In the genomic region with DNA sequence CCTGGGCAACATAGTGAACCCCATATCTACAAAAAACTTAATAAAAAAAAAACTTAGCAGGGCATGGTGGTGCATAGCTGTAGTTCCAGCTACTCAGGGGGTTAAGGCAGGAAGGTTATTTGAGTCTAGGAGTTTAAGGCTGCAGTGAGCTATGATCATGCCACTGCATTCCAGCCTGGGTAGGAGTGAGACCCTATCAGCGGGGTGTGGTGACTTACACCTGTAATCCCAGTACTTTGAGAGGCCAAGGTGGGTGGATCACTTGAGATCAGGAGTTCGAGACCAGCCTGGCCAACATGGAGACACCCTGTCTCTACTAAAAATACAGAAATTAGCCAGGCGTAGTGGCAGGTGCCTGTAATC, we compare ENCODE assay signal across 1 cellular context.
A peak's percentile ranks its signal among the peaks of the same experiment; 100 is the strongest.
TF ChIP-seq lines count a peak whose summit lies in the region.

No MANE protein-coding gene starts in this region.

TF ChIP-seq in HepG2, 621 proteins besides CTCF, POLR2A, EP300 and RAD21:
- TF ChIP-seq ZFX (CRISPR knock-in tag; IDR thresholded peaks at IDR 0.05; ENCODE audit: low read depth) (0 out of 2 replicates have a peak, but pooled peaks have one; percentile 24), ADNP (CRISPR knock-in tag; IDR thresholded peaks at IDR 0.05) (0 out of 2 replicates have a peak, but pooled peaks have one; percentile 61), ZMYM2 (CRISPR knock-in tag; IDR thresholded peaks at IDR 0.05) (0 out of 2 replicates have a peak, but pooled peaks have one; percentile 29), ZNF460 (CRISPR knock-in tag; IDR thresholded peaks at IDR 0.05; ENCODE audit: borderline replicate concordance) (peak; percentile 45; the same call in 1 of the 2 replicates), KLF12 (CRISPR knock-in tag; IDR thresholded peaks at IDR 0.05; ENCODE audit: borderline replicate concordance) (0 out of 2 replicates have a peak, but pooled peaks have one; percentile 33), ZNF782 (CRISPR knock-in tag; IDR thresholded peaks at IDR 0.05; ENCODE audit: borderline replicate concordance) (0 out of 2 replicates have a peak, but pooled peaks have one; percentile 33), ZNF160 (CRISPR knock-in tag; IDR thresholded peaks at IDR 0.05) (0 out of 2 replicates have a peak, but pooled peaks have one; percentile 29), ZNF510 (CRISPR knock-in tag; IDR thresholded peaks at IDR 0.05; ENCODE audit: low read depth) (0 out of 2 replicates have a peak, but pooled peaks have one; percentile 42), TEAD3 (CRISPR knock-in tag; optimal IDR thresholded peaks at IDR 0.05; ENCODE audit: borderline replicate concordance) (peak; percentile 60), CHD4 (IDR thresholded peaks at IDR 0.05; ENCODE audit: borderline replicate concordance, low read length) (peak; percentile 13; the same call in 1 of the 2 replicates), RFXAP (CRISPR knock-in tag; IDR thresholded peaks at IDR 0.05; ENCODE audit: borderline replicate concordance) (0 out of 2 replicates have a peak, but pooled peaks have one; percentile 30), BRD4 (CRISPR knock-in tag; IDR thresholded peaks at IDR 0.05) (peak; percentile 68; the same call in 1 of the 2 replicates), ZC3H4 (CRISPR knock-in tag; IDR thresholded peaks at IDR 0.05; ENCODE audit: borderline replicate concordance) (0 out of 2 replicates have a peak, but pooled peaks have one; percentile 44), STAG1 (CRISPR knock-in tag; IDR thresholded peaks at IDR 0.05) (peak; percentile 5; the same call in 1 of the 2 replicates)
- TF ChIP-seq, protein P1, sequence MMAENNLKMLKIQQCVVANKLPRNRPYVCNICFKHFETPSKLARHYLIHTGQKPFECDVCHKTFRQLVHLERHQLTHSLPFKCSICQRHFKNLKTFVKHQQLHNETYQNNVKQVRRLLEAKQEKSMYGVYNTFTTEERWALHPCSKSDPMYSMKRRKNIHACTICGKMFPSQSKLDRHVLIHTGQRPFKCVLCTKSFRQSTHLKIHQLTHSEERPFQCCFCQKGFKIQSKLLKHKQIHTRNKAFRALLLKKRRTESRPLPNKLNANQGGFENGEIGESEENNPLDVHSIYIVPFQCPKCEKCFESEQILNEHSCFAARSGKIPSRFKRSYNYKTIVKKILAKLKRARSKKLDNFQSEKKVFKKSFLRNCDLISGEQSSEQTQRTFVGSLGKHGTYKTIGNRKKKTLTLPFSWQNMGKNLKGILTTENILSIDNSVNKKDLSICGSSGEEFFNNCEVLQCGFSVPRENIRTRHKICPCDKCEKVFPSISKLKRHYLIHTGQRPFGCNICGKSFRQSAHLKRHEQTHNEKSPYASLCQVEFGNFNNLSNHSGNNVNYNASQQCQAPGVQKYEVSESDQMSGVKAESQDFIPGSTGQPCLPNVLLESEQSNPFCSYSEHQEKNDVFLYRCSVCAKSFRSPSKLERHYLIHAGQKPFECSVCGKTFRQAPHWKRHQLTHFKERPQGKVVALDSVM (CRISPR knock-in tag; IDR thresholded peaks at IDR 0.05): 0 out of 2 replicates have a peak, but pooled peaks have one; percentile 9
- TF ChIP-seq, protein P2, sequence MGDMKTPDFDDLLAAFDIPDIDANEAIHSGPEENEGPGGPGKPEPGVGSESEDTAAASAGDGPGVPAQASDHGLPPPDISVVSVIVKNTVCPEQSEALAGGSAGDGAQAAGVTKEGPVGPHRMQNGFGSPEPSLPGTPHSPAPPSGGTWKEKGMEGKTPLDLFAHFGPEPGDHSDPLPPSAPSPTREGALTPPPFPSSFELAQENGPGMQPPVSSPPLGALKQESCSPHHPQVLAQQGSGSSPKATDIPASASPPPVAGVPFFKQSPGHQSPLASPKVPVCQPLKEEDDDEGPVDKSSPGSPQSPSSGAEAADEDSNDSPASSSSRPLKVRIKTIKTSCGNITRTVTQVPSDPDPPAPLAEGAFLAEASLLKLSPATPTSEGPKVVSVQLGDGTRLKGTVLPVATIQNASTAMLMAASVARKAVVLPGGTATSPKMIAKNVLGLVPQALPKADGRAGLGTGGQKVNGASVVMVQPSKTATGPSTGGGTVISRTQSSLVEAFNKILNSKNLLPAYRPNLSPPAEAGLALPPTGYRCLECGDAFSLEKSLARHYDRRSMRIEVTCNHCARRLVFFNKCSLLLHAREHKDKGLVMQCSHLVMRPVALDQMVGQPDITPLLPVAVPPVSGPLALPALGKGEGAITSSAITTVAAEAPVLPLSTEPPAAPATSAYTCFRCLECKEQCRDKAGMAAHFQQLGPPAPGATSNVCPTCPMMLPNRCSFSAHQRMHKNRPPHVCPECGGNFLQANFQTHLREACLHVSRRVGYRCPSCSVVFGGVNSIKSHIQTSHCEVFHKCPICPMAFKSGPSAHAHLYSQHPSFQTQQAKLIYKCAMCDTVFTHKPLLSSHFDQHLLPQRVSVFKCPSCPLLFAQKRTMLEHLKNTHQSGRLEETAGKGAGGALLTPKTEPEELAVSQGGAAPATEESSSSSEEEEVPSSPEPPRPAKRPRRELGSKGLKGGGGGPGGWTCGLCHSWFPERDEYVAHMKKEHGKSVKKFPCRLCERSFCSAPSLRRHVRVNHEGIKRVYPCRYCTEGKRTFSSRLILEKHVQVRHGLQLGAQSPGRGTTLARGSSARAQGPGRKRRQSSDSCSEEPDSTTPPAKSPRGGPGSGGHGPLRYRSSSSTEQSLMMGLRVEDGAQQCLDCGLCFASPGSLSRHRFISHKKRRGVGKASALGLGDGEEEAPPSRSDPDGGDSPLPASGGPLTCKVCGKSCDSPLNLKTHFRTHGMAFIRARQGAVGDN (CRISPR knock-in tag; IDR thresholded peaks at IDR 0.05): peak; percentile 15; the same call in 1 of the 2 replicates
